18 cellular contexts compared by ENCODE assay signal in genomic region chr6:144202879-144203468, GRCh38. TPM values are rescaled to one million over a fixed set of nuclear protein-coding genes. Genes with fewer than 3 reads are reported as not detected.
DNase-seq lines count a peak whose midpoint lies in the region; ATAC-seq, FAIRE-seq and TF ChIP-seq lines count a peak whose summit lies in the region.
"Had no signal": no experiment of that assay in that cellular context is flagged by ENCODE, and none has a peak within 500 bp of the region (broad histone marks: within the 10 kb centered on the region; RNA-seq: fewer than 3 reads in every experiment).

No MANE protein-coding gene starts in this region.

- H3K36me3 Mint-ChIP-seq in memory B cell, result peaks cover 10% of the 10 kb centered on the region
- peaks cover 30% of the 10 kb centered on the region for H3K36me3 Mint-ChIP-seq in activated CD8-positive, alpha-beta memory T cell treated with anti-CD3 and anti-CD28 coated beads, Interleukin-2, amount 10 ng/mL, durations not matched to agents 7 days and 5 days

- H3K36me3 ChIP-seq in HepG2 (replicated peaks in 1 of 2; ENCODE audit: control insufficient read depth in 1 of 2, insufficient read depth in 2 of 2, low read length in 2 of 2), result no peaks in the 10 kb centered on the region
- H3K36me3 ChIP-seq in right lobe of liver, result peaks cover 0 to 2% (median 0%) of the 10 kb centered on the region in 4 donors
- no peaks in the 10 kb centered on the region for H3K36me3 ChIP-seq in K562 (ENCODE audit: control insufficient read depth, insufficient read depth, low read length)
- H3K36me3 ChIP-seq in GM23248 (ENCODE audit: low read depth), result no peaks in the 10 kb centered on the region

- H3K4me1 ChIP-seq in HepG2 (ENCODE audit: insufficient read depth, low read length), result no peaks in the 10 kb centered on the region
- H3K4me1 ChIP-seq in right lobe of liver, result no peaks in the 10 kb centered on the region
- H3K4me1 ChIP-seq in K562 (replicated peaks in 1 of 2; ENCODE audit: control insufficient read depth in 2 of 2, insufficient read depth in 2 of 2, low read length in 2 of 2), result no peaks in the 10 kb centered on the region
- H3K4me1 ChIP-seq in GM23248 (ENCODE audit: insufficient read depth), result no peaks in the 10 kb centered on the region
- H3K4me1 ChIP-seq: A549, Caco-2 had no signal

- H3F3A ChIP-seq in GM23248 (ENCODE audit: insufficient read depth), result no peaks in the 10 kb centered on the region

- no TSS peak for BruUV-seq in HepG2 (replicated peaks; lab: Mats Ljungman, UMichigan)
- BruUV-seq in K562 (replicated peaks; lab: Mats Ljungman, UMichigan), result no TSS peak

- no peaks in the 10 kb centered on the region for H3K4me1 Mint-ChIP-seq in memory B cell
- peaks cover 8% of the 10 kb centered on the region for H3K4me1 Mint-ChIP-seq in activated CD8-positive, alpha-beta memory T cell treated with anti-CD3 and anti-CD28 coated beads, Interleukin-2, amount 10 ng/mL, durations not matched to agents 7 days and 5 days

- no peak overlapping the region for H3K4me3 ChIP-seq in HepG2 (replicated peaks in 1 of 3; ENCODE audit: insufficient read depth in 1 of 3, low read depth in 2 of 3, low read length in 3 of 3)
- H3K4me3 ChIP-seq in right lobe of liver, result no peak overlapping the region
- H3K4me3 ChIP-seq in K562, result no peak overlapping the region
- H3K4me3 ChIP-seq in GM23248, result no peak overlapping the region
- H3K4me3 ChIP-seq: A549 had no signal

- no peaks in the 10 kb centered on the region for H3K9me1 ChIP-seq in K562 (ENCODE audit: control insufficient read depth, insufficient read depth, low read length)

- H3K27ac Mint-ChIP-seq in memory B cell, result peak overlapping the region; percentile 25
- no peak overlapping the region for H3K27ac Mint-ChIP-seq in activated CD8-positive, alpha-beta memory T cell treated with anti-CD3 and anti-CD28 coated beads, Interleukin-2, amount 10 ng/mL, durations not matched to agents 7 days and 5 days
- H3K27ac Mint-ChIP-seq: CD4-positive, alpha-beta T cell had no signal

- H3K9me3 ChIP-seq in HepG2 (ENCODE audit: low read length) (peaks cover 23% of the 10 kb centered on the region), right lobe of liver (peaks cover 0 to 3% (median 0%) of the 10 kb centered on the region in 4 donors), K562 (replicated peaks; ENCODE audit: control insufficient read depth, insufficient read depth, low read depth, low read length) (peaks cover 5% of the 10 kb centered on the region; the same call in 1 of the 2 replicates), GM23248 (ENCODE audit: low read depth) (no peaks in the 10 kb centered on the region)

- no peak for TF ChIP-seq EP300 in HepG2 (IDR thresholded peaks at IDR 0.05; ENCODE audit: low read depth in 2 of 2, low read length in 2 of 2)
- no peak for TF ChIP-seq EP300 in HepG2 (CRISPR knock-in tag; IDR thresholded peaks at IDR 0.05; ENCODE audit: borderline replicate concordance)
- no peak for TF ChIP-seq EP300 in K562 (IDR thresholded peaks at IDR 0.05; ENCODE audit: low read length)

- POLR2A ChIA-PET in HepG2 (lab: Yijun Ruan, JAX), result no interaction called here
- POLR2A ChIA-PET in K562 (lab: Yijun Ruan, JAX), result interaction anchor here (0.6 to 1.5 kb wide), 2 partner anchors 9 to 129 kb away, joined by 3 to 4 read pairs; no protein-coding TSS in a partner anchor

- no peak for TF ChIP-seq CTCF in HepG2 (CRISPR knock-in tag; IDR thresholded peaks at IDR 0.05)
- no peak for TF ChIP-seq CTCF in right lobe of liver (IDR thresholded peaks at IDR 0.05)
- no peak for TF ChIP-seq CTCF in K562 (IDR thresholded peaks at IDR 0.05 in 2 of 3, conservative IDR thresholded peaks at IDR 0.05 in 1 of 3; ENCODE audit: insufficient read depth in 2 of 3, low read depth in 1 of 3, low read length in 3 of 3)

- H4K20me1 ChIP-seq in HepG2 (ENCODE audit: insufficient read depth, low read length) (no peaks in the 10 kb centered on the region), K562 (replicated peaks; ENCODE audit: control insufficient read depth, insufficient read depth, low read length) (no peaks in the 10 kb centered on the region), GM23248 (ENCODE audit: insufficient read depth) (no peaks in the 10 kb centered on the region)

- H2AFZ ChIP-seq in HepG2 (ENCODE audit: low read length) (no peak overlapping the region), K562 (ENCODE audit: low read depth, low read length) (no peak overlapping the region), GM23248 (no peak overlapping the region)

- intact Hi-C loops in HepG2 (cut with micrococcal nuclease; ENCODE audit: unreplicated experiment), result no loop called here
- intact Hi-C loops in right lobe of liver (cut with DNase I), result no loop called here
- intact Hi-C loops in K562 (cut with micrococcal nuclease), result no loop called here

- no peaks in the 10 kb centered on the region for H3K9me2 ChIP-seq in GM23248 (ENCODE audit: insufficient read depth)

- CTCF ChIA-PET in HepG2 (lab: Yijun Ruan, JAX; ENCODE audit: low intra/inter-chr PET ratio, low total read pairs) (no interaction called here), K562 (lab: Yijun Ruan, JAX; ENCODE audit: low intra/inter-chr PET ratio) (no interaction called here)
- CTCF ChIA-PET in activated CD8-positive, alpha-beta memory T cell treated with anti-CD3 and anti-CD28 coated beads, Interleukin-2, amount 10 ng/mL, durations not matched to agents 7 days and 5 days (lab: Charles Lee), result no interaction called here

- ATAC-seq in HepG2, result no peak
- no peak for ATAC-seq in right lobe of liver
- ATAC-seq in K562, result no peak
- ATAC-seq in memory B cell (ENCODE audit: low read depth), result no peak
- no peak for ATAC-seq in GM18868 (IDR thresholded peaks at IDR 0.05; ENCODE audit: unreplicated experiment)
- ATAC-seq in activated CD8-positive, alpha-beta memory T cell treated with anti-CD3 and anti-CD28 coated beads, Interleukin-2, amount 10 ng/mL, durations not matched to agents 7 days and 5 days, result no peak
- ATAC-seq: A549 had no signal

- no peak overlapping the region for H3K27ac ChIP-seq in HepG2 (ENCODE audit: extremely low read length, insufficient read depth, low read length)
- H3K27ac ChIP-seq in right lobe of liver, result no peak overlapping the region
- H3K27ac ChIP-seq in K562 (ENCODE audit: extremely low read depth, low read depth, low read length), result no peak overlapping the region
- H3K27ac ChIP-seq in GM23248, result no peak overlapping the region
- H3K27ac ChIP-seq: 22Rv1, A549, C4-2B had no signal

- WGBS in HepG2 (ENCODE audit: low lambda C conversion rate), result 1% methylated on average over 3 of the region's 3 CpGs
- WGBS in right lobe of liver (ENCODE audit: insufficient coverage, low coverage, low lambda C conversion rate, missing lambda C conversion rate), result 77% methylated on average over 3 of the region's 3 CpGs
- 3% methylated on average over 3 of the region's 3 CpGs for WGBS in K562 (ENCODE audit: insufficient coverage, low coverage, missing lambda C conversion rate)
- WGBS in GM23248 (ENCODE audit: low coverage in 1 of 2, low lambda C conversion rate in 2 of 2, missing lambda C conversion rate in 2 of 2), 2 experiments, result 45 to 50% methylated on average over 3 of the region's 3 CpGs

- TF ChIP-seq RAD21 in HepG2 (CRISPR knock-in tag; IDR thresholded peaks at IDR 0.05) (no peak), K562 (CRISPR knock-in tag; conservative IDR thresholded peaks at IDR 0.05 in 1 of 2, IDR thresholded peaks at IDR 0.05 in 1 of 2) (no peak)

- no peaks in the 10 kb centered on the region for H3K27me3 ChIP-seq in HepG2 (ENCODE audit: control insufficient read depth in 1 of 2, insufficient read depth in 2 of 2, low read length in 2 of 2)
- no peaks in the 10 kb centered on the region for H3K27me3 ChIP-seq in right lobe of liver
- no peaks in the 10 kb centered on the region for H3K27me3 ChIP-seq in K562 (ENCODE audit: control insufficient read depth in 2 of 2, insufficient read depth in 2 of 2, low read length in 2 of 2)
- peaks cover 21% of the 10 kb centered on the region; the same call in 1 of the 2 replicates for H3K27me3 ChIP-seq in GM23248 (replicated peaks; ENCODE audit: insufficient read depth)

- H3K4me2 ChIP-seq in HepG2 (ENCODE audit: low read depth, low read length), result no peak overlapping the region
- H3K4me2 ChIP-seq in K562 (ENCODE audit: insufficient read depth, low read length), result no peak overlapping the region
- H3K4me2 ChIP-seq in GM23248 (ENCODE audit: unreplicated experiment), result no peak overlapping the region
- H3K4me2 ChIP-seq: A549 had no signal

- TF ChIP-seq POLR2A in HepG2 (IDR thresholded peaks at IDR 0.05; ENCODE audit: insufficient read depth in 1 of 2, low read depth in 2 of 2, low read length in 2 of 2) (no peak), right lobe of liver (IDR thresholded peaks at IDR 0.05) (no peak), K562 (conservative IDR thresholded peaks at IDR 0.05) (no peak)

- H3K9me3 Mint-ChIP-seq in memory B cell, result peaks cover 26% of the 10 kb centered on the region
- H3K9me3 Mint-ChIP-seq in activated CD8-positive, alpha-beta memory T cell treated with anti-CD3 and anti-CD28 coated beads, Interleukin-2, amount 10 ng/mL, durations not matched to agents 7 days and 5 days (ENCODE audit: low read depth), result peaks cover 34% of the 10 kb centered on the region

- no peak overlapping the region for H3K4me3 Mint-ChIP-seq in memory B cell
- H3K4me3 Mint-ChIP-seq in activated CD8-positive, alpha-beta memory T cell treated with anti-CD3 and anti-CD28 coated beads, Interleukin-2, amount 10 ng/mL, durations not matched to agents 7 days and 5 days, result no peak overlapping the region
- H3K4me3 Mint-ChIP-seq: CD4-positive, alpha-beta T cell had no signal

- FAIRE-seq in HepG2 (lab: Jason Lieb, UNC), result no peak
- no peak for FAIRE-seq in K562 (lab: Jason Lieb, UNC)
- FAIRE-seq: A549, D721Med, G401.6, H54 had no signal

- no peak for DNase-seq in HepG2 (ENCODE audit: low spot score)
- DNase-seq in right lobe of liver, result no peak
- no peak for DNase-seq in K562 (ENCODE audit: extremely low read depth in 1 of 4, low spot score in 3 of 4)
- DNase-seq in memory B cell (ENCODE audit: low spot score in 2 of 2), result no peak
- no peak for DNase-seq in NCI-H2171 treated with DMSO at 0.1 percent for 48 hours (lab: John Stamatoyannopoulos, UW)
- no peak for DNase-seq in GM23248
- no peak for DNase-seq in activated CD8-positive, alpha-beta memory T cell treated with anti-CD3 and anti-CD28 coated beads, Interleukin-2, amount 10 ng/mL, durations not matched to agents 7 days and 5 days
- DNase-seq: AML-193; Caco-2; CD4-positive, alpha-beta T cell; HCEC 1CT had no signal

- H3K79me2 ChIP-seq in HepG2 (ENCODE audit: insufficient read depth, low read length) (no peaks in the 10 kb centered on the region), K562 (ENCODE audit: control insufficient read depth, insufficient read depth, low read length) (no peaks in the 10 kb centered on the region), GM23248 (ENCODE audit: insufficient read depth) (no peaks in the 10 kb centered on the region)

- H3K9ac ChIP-seq in HepG2 (ENCODE audit: insufficient read depth, low read depth, low read length) (no peak overlapping the region), K562 (ENCODE audit: insufficient read depth in 1 of 2, low read depth in 2 of 2, low read length in 2 of 2) (no peak overlapping the region), GM23248 (no peak overlapping the region)

- in situ Hi-C loops in HepG2 (cut with HindIII; ENCODE audit: extremely low pct_ligation_motif_present, low pct_unique_long_range_greater_than_20kb), result no loop called here
- in situ Hi-C loops in K562 (cut with MboI), result no loop called here
- in situ Hi-C loops in GM23248 (cut with MboI), result no loop called here

- peaks cover 4% of the 10 kb centered on the region for H3K27me3 Mint-ChIP-seq in memory B cell
- H3K27me3 Mint-ChIP-seq in activated CD8-positive, alpha-beta memory T cell treated with anti-CD3 and anti-CD28 coated beads, Interleukin-2, amount 10 ng/mL, durations not matched to agents 7 days and 5 days, result peaks cover 33% of the 10 kb centered on the region

RNA-seq across cellular contexts. Expression of gene STX11, which starts 52.7 kb away (rescaled TPM):
- total RNA-seq in HepG2 (2016; rRNA removed; fragmentation: Illumina TruSeq; extraction: Trizol) (not detected in 2 replicates), right lobe of liver (1 to 10 TPM in 5 of 6 experiments, under 1 TPM in 1; 0.86 to 7.4 (median 4.1) TPM), K562 (2014; rRNA removed) (0.73 and 0.86 TPM in 2 replicates), K562 (2014; rRNA removed; fragmentation: Illumina TruSeq; extraction: Trizol) (0.29 and 0.45 TPM in 2 replicates), K562 (2015; rRNA removed; fragmentation: Illumina TruSeq; extraction: Trizol) (0.51 and 0.53 TPM in 2 replicates), K562 (2021) (0.47 and 0.51 TPM in 2 replicates)
- total RNA-seq in HepG2 (2016; cell fraction: cytosol; rRNA removed; fragmentation: Illumina TruSeq; extraction: Trizol; ENCODE audit: low read depth), result not detected in 2 replicates
- total RNA-seq in HepG2 (2016; cell fraction: insoluble cytoplasmic fraction; rRNA removed; fragmentation: Illumina TruSeq; extraction: Trizol), result not detected in 2 replicates
- total RNA-seq in HepG2 (2016; cell fraction: membrane; rRNA removed; fragmentation: Illumina TruSeq; extraction: Trizol), result not detected in 2 replicates
- total RNA-seq in HepG2 (2016; cell fraction: nucleus; rRNA removed; fragmentation: Illumina TruSeq; extraction: Trizol), result not detected in 2 replicates
- polyA plus RNA-seq in HepG2 (2011; rRNA removed) (0.03 and 0.07 TPM in 2 replicates), K562 (2011; rRNA removed) (0.40 and 1.2 TPM in 2 replicates), K562 (2014; fragmentation: Illumina TruSeq; extraction: Trizol) (0.54 and 0.56 TPM in 2 replicates), K562 (2014; fragmentation: Nextera tagmentation; extraction: Ambion mirVana) (under 1 TPM; 0.06 to 0.07 TPM), K562 (2014; rRNA removed) (0.29 and 1.6 TPM in 2 replicates), GM23248 (2016; fragmentation: Nextera tagmentation; extraction: Ambion mirVana) (1.9 and 2.2 TPM in 2 replicates)
- polyA plus RNA-seq in HepG2 (2011; cell fraction: cytosol; rRNA removed), result 0.04 TPM in 2 replicates
- polyA plus RNA-seq in HepG2 (2011; cell fraction: nucleus; rRNA removed), result 0.13 TPM in 1 of 2 replicates, not detected in the other
- polyA plus RNA-seq in HepG2 (2012), result 0.07 TPM in 1 of 2 replicates, not detected in the other
- not detected in 2 replicates for polyA plus RNA-seq in HepG2 (2016; cell fraction: cytosol; fragmentation: Illumina TruSeq; extraction: Trizol; ENCODE audit: low read depth)
- not detected in 2 replicates for polyA plus RNA-seq in HepG2 (2016; cell fraction: insoluble cytoplasmic fraction; fragmentation: Illumina TruSeq; extraction: Trizol; ENCODE audit: low read depth)
- not detected in 2 replicates for polyA plus RNA-seq in HepG2 (2016; cell fraction: membrane; fragmentation: Illumina TruSeq; extraction: Trizol; ENCODE audit: low read depth)
- polyA plus RNA-seq in HepG2 (2016; cell fraction: nucleus; fragmentation: Illumina TruSeq; extraction: Trizol; ENCODE audit: insufficient read depth, low read depth), result not detected in 2 replicates
- polyA minus RNA-seq in HepG2 (2011; rRNA and poly(A)+ RNA removed; ENCODE audit: low replicate concordance), result 1.4 TPM in 1 of 2 replicates, not detected in the other
- 0.44 TPM in 1 of 2 replicates, not detected in the other for polyA minus RNA-seq in HepG2 (2011; cell fraction: cytosol; rRNA and poly(A)+ RNA removed)
- not detected in 2 replicates for polyA minus RNA-seq in HepG2 (2011; cell fraction: nucleus; rRNA and poly(A)+ RNA removed)
- total RNA-seq in K562 (2011; cell fraction: chromatin; rRNA removed; ENCODE audit: low replicate concordance), result 0.44 TPM in 1 of 2 replicates, not detected in the other
- total RNA-seq in K562 (2011; cell fraction: nucleolus; rRNA removed), result 0.17 TPM in 1 of 2 replicates, not detected in the other
- total RNA-seq in K562 (2011; cell fraction: nucleoplasm; rRNA removed), result 0.38 and 0.44 TPM in 2 replicates
- 0.31 and 1.0 TPM in 2 replicates for polyA plus RNA-seq in K562 (2011; cell fraction: cytosol; rRNA removed)
- 0.23 and 0.87 TPM in 2 replicates for polyA plus RNA-seq in K562 (2011; cell fraction: nucleus; rRNA removed)
- 0.40 and 0.73 TPM in 2 replicates for polyA plus RNA-seq in K562 (2012)
- 0.21 and 1.1 TPM in 2 replicates for polyA minus RNA-seq in K562 (2011; rRNA and poly(A)+ RNA removed)
- 0.91 TPM in 1 of 2 replicates, not detected in the other for polyA minus RNA-seq in K562 (2011; cell fraction: cytosol; rRNA and poly(A)+ RNA removed)
- 0.13 and 1.3 TPM in 2 replicates for polyA minus RNA-seq in K562 (2011; cell fraction: nucleus; rRNA and poly(A)+ RNA removed)
- 1.1 and 2.8 TPM in 2 replicates for total RNA-seq in GM23248 (2014; rRNA removed; shearing (Covaris generic))
- 10 to 100 TPM; 26.5 to 29.0 TPM for total RNA-seq in activated CD8-positive, alpha-beta memory T cell treated with anti-CD3 and anti-CD28 coated beads, Interleukin-2, amount 10 ng/mL, durations not matched to agents 7 days and 5 days

Comparison
In these comparisons a context has a peak if more than half of its experiments do, and no peak if none do; other contexts are left out.
1. Of the 241 proteins assayed by ChIP-seq in both HepG2 and K562: peak only in HepG2: none; only in K562: CBX1, CBX5, TRIM24 and ZNF280B; in both: none; in neither: 237.